ENCODE assay signal across 9 cellular contexts in the genomic region with DNA sequence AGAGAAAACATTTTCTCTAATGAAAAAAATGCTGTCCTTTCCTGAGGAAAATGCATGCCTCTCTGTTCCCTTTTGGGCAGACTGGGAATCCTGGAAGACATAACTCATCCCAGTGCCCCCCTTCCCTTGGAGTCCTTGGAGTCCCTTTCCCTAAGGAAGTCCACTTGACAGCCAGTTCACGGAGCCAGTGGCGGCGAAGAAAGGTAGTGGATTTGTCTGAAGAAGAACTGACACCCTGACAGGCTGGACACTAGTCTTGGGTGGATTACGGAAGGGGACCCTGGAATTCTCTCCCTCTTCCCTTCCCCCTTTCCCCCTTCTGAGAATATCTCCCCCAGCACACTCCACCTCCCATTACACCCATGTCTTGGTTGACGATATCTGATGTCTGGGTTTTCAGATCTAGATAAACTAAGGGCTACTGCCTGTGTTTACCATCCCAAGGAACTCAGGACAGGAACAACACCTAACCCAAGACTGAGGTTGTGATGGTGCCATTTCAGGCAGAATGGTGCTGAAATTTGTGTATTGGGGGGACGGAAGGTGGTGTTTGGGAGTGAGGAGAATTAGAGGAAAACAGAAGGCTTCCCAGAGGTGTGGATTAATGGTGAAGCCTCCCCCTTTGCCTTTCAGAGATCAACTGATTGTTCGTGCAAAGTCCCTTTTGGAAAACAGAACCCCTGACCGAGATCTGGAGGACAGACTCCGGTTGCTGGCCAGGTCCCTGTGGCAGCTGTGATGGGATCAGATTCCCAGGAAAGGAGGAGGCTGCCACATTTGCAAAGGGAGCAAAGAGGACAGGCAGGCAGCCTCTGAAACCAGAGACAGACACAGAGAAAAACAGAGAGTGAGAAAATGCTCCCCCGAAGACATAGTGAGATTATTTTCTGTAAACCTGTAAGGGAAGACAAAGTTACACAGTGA. TPM values are rescaled to one million over a fixed set of nuclear protein-coding genes. Genes with fewer than 3 reads are reported as not detected.
DNase-seq lines count a peak whose midpoint lies in the region; ATAC-seq and TF ChIP-seq lines count a peak whose summit lies in the region.
"Had no signal": no experiment of that assay in that cellular context is flagged by ENCODE, and none has a peak within 500 bp of the region (broad histone marks: within the 10 kb centered on the region; RNA-seq: fewer than 3 reads in every experiment).

No MANE protein-coding gene starts in this region.

- H3K79me2 ChIP-seq in Loucy (ENCODE audit: insufficient read depth, low read length), result no peaks in the 10 kb centered on the region

- H3K27ac Mint-ChIP-seq in natural killer cell, result peak overlapping the region in 1 of 2 donors; percentile 17
- H3K27ac Mint-ChIP-seq in activated CD4-positive, alpha-beta memory T cell treated with anti-CD3 and anti-CD28 coated beads for 36 hours, result no peak overlapping the region

- H4K20me1 ChIP-seq in Loucy (ENCODE audit: insufficient read depth, low read length, poor library complexity, severe bottlenecking), result no peaks in the 10 kb centered on the region

- no peaks in the 10 kb centered on the region for H3K27me3 ChIP-seq in AG04450 (ENCODE audit: control insufficient read depth, insufficient read depth, low read length)
- no peaks in the 10 kb centered on the region for H3K27me3 ChIP-seq in Loucy (ENCODE audit: insufficient read depth, low read length, poor library complexity, severe bottlenecking)

- H3K36me3 Mint-ChIP-seq in natural killer cell, result no peaks in the 10 kb centered on the region
- H3K36me3 Mint-ChIP-seq in activated CD4-positive, alpha-beta memory T cell treated with anti-CD3 and anti-CD28 coated beads for 36 hours, result no peaks in the 10 kb centered on the region

- H3K9ac ChIP-seq in Loucy (ENCODE audit: low read depth, low read length, poor library complexity, severe bottlenecking), result peak overlapping the region; percentile 71

- no peaks in the 10 kb centered on the region for H3K9me2 ChIP-seq in Loucy (replicated peaks; ENCODE audit: low read depth, low read length)

- POLR2A ChIA-PET in AG04450 (lab: Yijun Ruan, JAX), result interaction anchor here (0.9 to 8.1 kb wide), 26 partner anchors 9 to 85 kb away, joined by 3 to 272 read pairs (median 12); a partner anchor contains a TSS
- POLR2A ChIA-PET in activated CD4-positive, alpha-beta memory T cell treated with anti-CD3 and anti-CD28 coated beads for 36 hours (lab: Charles Lee), result no interaction called here

- H3K27me3 Mint-ChIP-seq in natural killer cell (ENCODE audit: low read depth in 2 of 2), result peaks cover 16 to 36% of the 10 kb centered on the region in 2 donors
- peaks cover 32% of the 10 kb centered on the region for H3K27me3 Mint-ChIP-seq in activated CD4-positive, alpha-beta memory T cell treated with anti-CD3 and anti-CD28 coated beads for 36 hours

- no peaks in the 10 kb centered on the region for H3K9me3 ChIP-seq in AG04450 (ENCODE audit: control insufficient read depth, insufficient read depth, low read length)
- H3K9me3 ChIP-seq in Loucy (ENCODE audit: insufficient read depth, low read depth, low read length), result no peaks in the 10 kb centered on the region

- H3K4me1 ChIP-seq in Loucy (ENCODE audit: insufficient read depth, low read length, poor library complexity, severe bottlenecking), result peaks cover 40% of the 10 kb centered on the region

- no peak for ATAC-seq in natural killer cell
- ATAC-seq in HG03280 (IDR thresholded peaks at IDR 0.05; ENCODE audit: unreplicated experiment), result no peak

- intact Hi-C loops in natural killer cell (cut with micrococcal nuclease), result no loop called here
- intact Hi-C loops in activated CD4-positive, alpha-beta memory T cell treated with anti-CD3 and anti-CD28 coated beads for 36 hours (cut with micrococcal nuclease), result no loop called here

- no peaks in the 10 kb centered on the region for H3K36me3 ChIP-seq in Loucy (ENCODE audit: insufficient read depth, low read length)

- CTCF ChIA-PET in AG04450 (lab: Charles Lee), result interaction anchor here (1.1 to 4.6 kb wide), 5 partner anchors 13 to 55 kb away, joined by 4 to 44 read pairs (median 7); no protein-coding TSS in a partner anchor
- CTCF ChIA-PET in activated CD4-positive, alpha-beta memory T cell treated with anti-CD3 and anti-CD28 coated beads for 36 hours (lab: Charles Lee), result interaction anchor here (0.7 to 1.1 kb wide), 2 partner anchors 54 to 457 kb away, joined by 3 to 7 read pairs; no protein-coding TSS in a partner anchor

- peak overlapping the region; percentile 82 for H3K4me2 ChIP-seq in Loucy (ENCODE audit: low read depth, low read length, poor library complexity, severe bottlenecking)

- H3K27ac ChIP-seq in AG04450 (ENCODE audit: low read depth, low read length), result peak overlapping the region; percentile 94

- peaks cover 14% of the 10 kb centered on the region in 2 donors for H3K4me1 Mint-ChIP-seq in natural killer cell
- peaks cover 10% of the 10 kb centered on the region for H3K4me1 Mint-ChIP-seq in activated CD4-positive, alpha-beta memory T cell treated with anti-CD3 and anti-CD28 coated beads for 36 hours (ENCODE audit: low read depth)

- DNase-seq in AG04450 (ENCODE audit: low read depth, low spot score), result no peak
- DNase-seq in ecto neural progenitor cell (ENCODE audit: low spot score), result peak; percentile 57
- DNase-seq in natural killer cell, result no peak
- DNase-seq in activated CD4-positive, alpha-beta memory T cell treated with anti-CD3 and anti-CD28 coated beads for 36 hours, result no peak
- DNase-seq in NCI-H1092 (lab: John Stamatoyannopoulos, UW), result no peak
- no peak for DNase-seq in AG20443 (ENCODE audit: low spot score)
- DNase-seq: NCI-H187 treated with DMSO at 0.1 percent for 48 hours had no signal

- TF ChIP-seq CTCF in AG04450 (IDR thresholded peaks at IDR 0.05; ENCODE audit: low read depth, low read length) (no peak), Loucy (conservative IDR thresholded peaks at IDR 0.05; ENCODE audit: low read length) (no peak), natural killer cell (IDR thresholded peaks at IDR 0.05) (no peak)

- no peaks in the 10 kb centered on the region; the same call in 1 of the 2 replicates for H3F3A ChIP-seq in Loucy (ENCODE audit: low read depth)

- no peaks in the 10 kb centered on the region for H3K9me3 Mint-ChIP-seq in natural killer cell
- H3K9me3 Mint-ChIP-seq in activated CD4-positive, alpha-beta memory T cell treated with anti-CD3 and anti-CD28 coated beads for 36 hours, result no peaks in the 10 kb centered on the region

- H3K4me3 Mint-ChIP-seq in natural killer cell, result peak overlapping the region; percentile 58
- H3K4me3 Mint-ChIP-seq in activated CD4-positive, alpha-beta memory T cell treated with anti-CD3 and anti-CD28 coated beads for 36 hours, result no peak overlapping the region

- H3K4me3 ChIP-seq in AG04450 (ENCODE audit: low read depth, low read length) (peak overlapping the region; percentile 99), Loucy (ENCODE audit: low read length, poor library complexity, severe bottlenecking) (peak overlapping the region; percentile 81)

- peak overlapping the region; percentile 95 for H2AFZ ChIP-seq in Loucy (ENCODE audit: low read length)

RNA-seq across cellular contexts. Expression of a gene that starts 0.7 kb away (rescaled TPM):
- polyA plus RNA-seq in AG04450 (2011; rRNA removed), result 5,773 and 5,780 TPM in 2 replicates
- polyA minus RNA-seq in AG04450 (2011; rRNA and poly(A)+ RNA removed), result 4,970 and 6,372 TPM in 2 replicates
- total RNA-seq in natural killer cell, result 10 to 100 TPM in 2 of 3 donors, 1 to 10 TPM in 1; 3.2 to 48.5 (median 23.4) TPM
- not detected for total RNA-seq in activated CD4-positive, alpha-beta memory T cell treated with anti-CD3 and anti-CD28 coated beads for 36 hours

Comparison
In these comparisons a context has a peak if more than half of its experiments do, and no peak if none do; other contexts are left out.
1. RNA of a gene that starts 0.7 kb away (total RNA-seq): 3.2 to 48.5 TPM in natural killer cell; not detected in activated CD4-positive, alpha-beta memory T cell treated with anti-CD3 and anti-CD28 coated beads for 36 hours; every median in the first group is over 4 times any median in the second.